27 cellular contexts compared by ENCODE assay signal in the genomic region with DNA sequence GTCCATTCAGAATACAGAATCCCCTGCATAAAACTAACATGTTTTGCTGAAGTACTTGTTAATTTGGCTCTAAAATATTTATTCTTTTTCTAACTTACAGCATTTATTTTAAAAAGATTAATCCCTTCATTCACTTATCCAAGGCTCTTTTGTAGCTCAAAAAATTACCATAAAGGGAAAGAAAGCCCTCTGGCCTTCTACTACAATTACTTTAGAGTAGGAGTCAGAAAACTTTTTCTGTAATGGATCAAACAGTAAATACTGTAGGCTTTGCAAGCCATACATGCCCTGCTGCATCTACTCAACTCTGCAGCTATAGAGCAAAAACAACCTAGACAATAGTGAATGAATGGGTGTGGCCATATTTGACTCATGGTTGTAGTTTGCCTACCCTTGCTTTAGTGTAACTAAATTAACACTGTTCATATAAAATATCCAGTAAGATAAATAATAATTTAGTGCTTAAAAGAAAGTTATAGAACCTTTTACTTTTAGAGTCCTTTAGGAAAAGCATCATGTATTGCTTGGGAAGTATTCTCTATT.
"Had no signal": no experiment of that assay in that cellular context is flagged by ENCODE, and none has a peak within 500 bp of the region (broad histone marks: within the 10 kb centered on the region; RNA-seq: fewer than 3 reads in every experiment).

No MANE protein-coding gene starts in this region.

- H3K27ac ChIP-seq: SJCRH30, SK-N-MC, WERI-Rb-1 had no signal

- H3K36me3 ChIP-seq: WERI-Rb-1 had no signal

- H3K4me3 ChIP-seq: SJCRH30, SK-N-MC had no signal

- H3K9me3 ChIP-seq: SJCRH30 had no signal

- H3K27me3 ChIP-seq: SJCRH30 had no signal

- FAIRE-seq: RCC 7860 had no signal

- ATAC-seq: activated CD8-positive, alpha-beta memory T cell treated with anti-CD3 and anti-CD28 coated beads, Interleukin-2, amount 10 ng/mL, durations not matched to agents 7 days and 5 days; activated naive CD8-positive, alpha-beta T cell treated with anti-CD3 and anti-CD28 coated beads, Interleukin-2, amount 50 U/mL, for 24 hours had no signal

- DNase-seq: activated CD4-positive, alpha-beta memory T cell treated with anti-CD3 and anti-CD28 coated beads, Interleukin-2, amount 10 ng/mL, durations not matched to agents 7 days and 5 days; activated CD4-positive, alpha-beta T cell treated with anti-CD3 and anti-CD28 coated beads for 1 hour; activated CD4-positive, alpha-beta T cell treated with anti-CD3 and anti-CD28 coated beads for 48 hours; activated CD4-positive, CD25-positive, alpha-beta regulatory T cell; activated CD8-positive, alpha-beta memory T cell treated with anti-CD3 and anti-CD28 coated beads for 24 hours; activated CD8-positive, alpha-beta memory T cell treated with anti-CD3 and anti-CD28 coated beads, Interleukin-2, amount 10 ng/mL, durations not matched to agents 7 days and 5 days; activated CD8-positive, alpha-beta memory T cell treated with anti-CD3 and anti-CD28 coated beads, Interleukin-2, amount 50 U/mL, for 48 hours; activated effector memory CD4-positive, alpha-beta T cell treated with Interleukin-2 at 50 U/mL for 16 hours; activated naive CD4-positive, alpha-beta T cell treated with anti-CD3 and anti-CD28 coated beads, Interleukin-2, amount 10 ng/mL, durations not matched to agents 7 days and 5 days; activated naive CD8-positive, alpha-beta T cell treated with anti-CD3 and anti-CD28 coated beads, Interleukin-2, amount 50 U/mL, for 24 hours; activated T-cell treated with anti-CD3 and anti-CD28 coated beads, Interleukin-2, amount 50 U/mL, for 48 hours; anterior cingulate cortex; central memory CD4-positive, alpha-beta T cell; NCI-H1092 treated with DMSO at 0.1 percent for 48 hours; NCI-H1417; NCI-H146; NCI-H187; NCI-H2029 treated with DMSO at 0.1 percent for 48 hours; NCI-H2171 treated with DMSO at 0.1 percent for 48 hours; NCI-H226; NCI-H524 treated with DMSO at 0.1 percent for 48 hours; SHP77; SJCRH30; T1000; WERI-Rb-1 had no signal
